ENCODE assay signal across 8 cellular contexts in genomic region chr19:510606-511100, GRCh38. TPM values are rescaled to one million over a fixed set of nuclear protein-coding genes. Genes with fewer than 3 reads are reported as not detected.
DNase-seq lines count a peak whose midpoint lies in the region; ATAC-seq and TF ChIP-seq lines count a peak whose summit lies in the region.

No MANE protein-coding gene starts in this region.

- H3K9me3 ChIP-seq in DND-41 (ENCODE audit: insufficient read depth, low read length, severe bottlenecking) (no peaks in the 10 kb centered on the region), lower lobe of right lung (no peaks in the 10 kb centered on the region)

- peak overlapping the region; percentile 51 for H3K9ac ChIP-seq in DND-41 (ENCODE audit: low read depth, low read length)

- H3K4me3 ChIP-seq in DND-41 (ENCODE audit: low read depth in 1 of 2, low read length in 2 of 2) (peak overlapping the region in 1 of 2 experiments; percentile 46; a peak in 2 of 4 replicates), lower lobe of right lung (peak overlapping the region; percentile 35)

- ATAC-seq in DND-41 (ENCODE audit: insufficient read depth, low read depth) (peak; percentile 43), HG03432 (IDR thresholded peaks at IDR 0.05; ENCODE audit: unreplicated experiment) (peak; percentile 18), lower lobe of right lung (peak; percentile 5 to 45), GM21786 (IDR thresholded peaks at IDR 0.05; ENCODE audit: unreplicated experiment) (no peak)

- DNase-seq in DND-41 (peak; percentile 94), NCI-H774 (lab: John Stamatoyannopoulos, UW) (peak; percentile 86), ecto neural progenitor cell (ENCODE audit: low spot score) (peak; percentile 95), lower lobe of right lung (peak; percentile 86)
- DNase-seq in activated CD4-positive, alpha-beta memory T cell treated with anti-CD3 and anti-CD28 coated beads, Interleukin-2, amount 10 ng/mL, durations not matched to agents 7 days and 5 days: peak; percentile 96
- DNase-seq in stimulated activated CD4-positive, alpha-beta T cell treated with anti-CD3 and anti-CD28 coated beads, TNF-alpha, amount 100 ng/mL, for 24 hours (ENCODE audit: low read depth in 3 of 3): peak; percentile 88 to 95 (median 88)

- H3K36me3 ChIP-seq in DND-41 (ENCODE audit: insufficient read depth, low read length): peaks cover 18% of the 10 kb centered on the region
- H3K36me3 ChIP-seq in lower lobe of right lung: peaks cover 5% of the 10 kb centered on the region

- H3K4me1 Mint-ChIP-seq in activated CD4-positive, alpha-beta memory T cell treated with anti-CD3 and anti-CD28 coated beads, Interleukin-2, amount 10 ng/mL, durations not matched to agents 7 days and 5 days: peaks cover 49% of the 10 kb centered on the region

- H3K4me1 ChIP-seq in DND-41 (ENCODE audit: insufficient read depth, low read length) (peaks cover 59% of the 10 kb centered on the region), lower lobe of right lung (peaks cover 46% of the 10 kb centered on the region)

- TF ChIP-seq CTCF in DND-41 (IDR thresholded peaks at IDR 0.05; ENCODE audit: borderline replicate concordance, extremely low read depth, low read length, poor library complexity, severe bottlenecking): peak; percentile 100
- TF ChIP-seq CTCF in lower lobe of right lung (IDR thresholded peaks at IDR 0.05): peak; percentile 97

- H3K27ac Mint-ChIP-seq in activated CD4-positive, alpha-beta memory T cell treated with anti-CD3 and anti-CD28 coated beads, Interleukin-2, amount 10 ng/mL, durations not matched to agents 7 days and 5 days: peak overlapping the region; percentile 96

- no peaks in the 10 kb centered on the region for H3K27me3 Mint-ChIP-seq in activated CD4-positive, alpha-beta memory T cell treated with anti-CD3 and anti-CD28 coated beads, Interleukin-2, amount 10 ng/mL, durations not matched to agents 7 days and 5 days

- peaks cover 16% of the 10 kb centered on the region for H3K36me3 Mint-ChIP-seq in activated CD4-positive, alpha-beta memory T cell treated with anti-CD3 and anti-CD28 coated beads, Interleukin-2, amount 10 ng/mL, durations not matched to agents 7 days and 5 days (ENCODE audit: low read depth)

- H4K20me1 ChIP-seq in DND-41 (ENCODE audit: insufficient read depth, low read length): peaks cover 30% of the 10 kb centered on the region

- POLR2A ChIA-PET in activated CD4-positive, alpha-beta memory T cell treated with anti-CD3 and anti-CD28 coated beads, Interleukin-2, amount 10 ng/mL, durations not matched to agents 7 days and 5 days (lab: Charles Lee): interaction anchor here (0.6 to 2.8 kb wide), 18 partner anchors 11 to 511 kb away, joined by 3 to 46 read pairs (median 4); partner anchors contain the start of genes BSG, CDC34, POLRMT and RNF126

- peak overlapping the region; percentile 61 for H2AFZ ChIP-seq in DND-41 (ENCODE audit: low read depth, low read length)

- intact Hi-C loops in lower lobe of right lung (cut with DNase I): no loop called here

- H3K27ac ChIP-seq in DND-41 (ENCODE audit: low read length) (peak overlapping the region; percentile 72), lower lobe of right lung (peak overlapping the region; percentile 74)

- CTCF ChIA-PET in activated CD4-positive, alpha-beta memory T cell treated with anti-CD3 and anti-CD28 coated beads, Interleukin-2, amount 10 ng/mL, durations not matched to agents 7 days and 5 days (lab: Charles Lee): interaction anchor here (0.6 to 2.9 kb wide), 26 partner anchors 11 to 1413 kb away, joined by 3 to 59 read pairs (median 4); partner anchors contain the start of genes CDC34, FSTL3, GZMM and MADCAM1

- peak overlapping the region; percentile 73 for H3K4me3 Mint-ChIP-seq in activated CD4-positive, alpha-beta memory T cell treated with anti-CD3 and anti-CD28 coated beads, Interleukin-2, amount 10 ng/mL, durations not matched to agents 7 days and 5 days

- no peaks in the 10 kb centered on the region for H3K9me3 Mint-ChIP-seq in activated CD4-positive, alpha-beta memory T cell treated with anti-CD3 and anti-CD28 coated beads, Interleukin-2, amount 10 ng/mL, durations not matched to agents 7 days and 5 days

- H3K79me2 ChIP-seq in DND-41 (ENCODE audit: insufficient read depth, low read length): peaks cover 20% of the 10 kb centered on the region

- H3K27me3 ChIP-seq in DND-41 (ENCODE audit: insufficient read depth, low read length, poor library complexity) (no peaks in the 10 kb centered on the region), lower lobe of right lung (ENCODE audit: low read depth) (no peaks in the 10 kb centered on the region)

- peak overlapping the region; percentile 85 for H3K4me2 ChIP-seq in DND-41 (ENCODE audit: insufficient read depth, low read length)

RNA-seq across cellular contexts. Expression of gene TPGS1, which starts 3.4 kb away (rescaled TPM):
- total RNA-seq in activated CD4-positive, alpha-beta memory T cell treated with anti-CD3 and anti-CD28 coated beads, Interleukin-2, amount 10 ng/mL, durations not matched to agents 7 days and 5 days: 10 to 100 TPM; 22.9 to 24.0 TPM
- total RNA-seq in lower lobe of right lung: 18.8 TPM

RNA-seq across cellular contexts. Expression of gene MADCAM1, which starts 14.4 kb away (rescaled TPM):
- under 1 TPM; 0.78 to 0.81 TPM for total RNA-seq in activated CD4-positive, alpha-beta memory T cell treated with anti-CD3 and anti-CD28 coated beads, Interleukin-2, amount 10 ng/mL, durations not matched to agents 7 days and 5 days
- 0.92 TPM for total RNA-seq in lower lobe of right lung

RNA-seq across cellular contexts. Expression of gene CDC34, which starts 20.9 kb away (rescaled TPM):
- total RNA-seq in activated CD4-positive, alpha-beta memory T cell treated with anti-CD3 and anti-CD28 coated beads, Interleukin-2, amount 10 ng/mL, durations not matched to agents 7 days and 5 days: 10 to 100 TPM; 50.3 to 50.4 TPM
- 40.0 TPM for total RNA-seq in lower lobe of right lung

RNA-seq across cellular contexts. Expression of gene GZMM, which starts 33.2 kb away (rescaled TPM):
- total RNA-seq in activated CD4-positive, alpha-beta memory T cell treated with anti-CD3 and anti-CD28 coated beads, Interleukin-2, amount 10 ng/mL, durations not matched to agents 7 days and 5 days: 10 to 100 TPM; 45.1 to 45.2 TPM
- 3.6 TPM for total RNA-seq in lower lobe of right lung

RNA-seq across cellular contexts. Expression of gene SHC2, which starts 49.8 kb away (rescaled TPM):
- total RNA-seq in activated CD4-positive, alpha-beta memory T cell treated with anti-CD3 and anti-CD28 coated beads, Interleukin-2, amount 10 ng/mL, durations not matched to agents 7 days and 5 days: not detected
- total RNA-seq in lower lobe of right lung: 24.0 TPM
